Comparison of ENCODE assay signal across 11 cellular contexts in the genomic region with DNA sequence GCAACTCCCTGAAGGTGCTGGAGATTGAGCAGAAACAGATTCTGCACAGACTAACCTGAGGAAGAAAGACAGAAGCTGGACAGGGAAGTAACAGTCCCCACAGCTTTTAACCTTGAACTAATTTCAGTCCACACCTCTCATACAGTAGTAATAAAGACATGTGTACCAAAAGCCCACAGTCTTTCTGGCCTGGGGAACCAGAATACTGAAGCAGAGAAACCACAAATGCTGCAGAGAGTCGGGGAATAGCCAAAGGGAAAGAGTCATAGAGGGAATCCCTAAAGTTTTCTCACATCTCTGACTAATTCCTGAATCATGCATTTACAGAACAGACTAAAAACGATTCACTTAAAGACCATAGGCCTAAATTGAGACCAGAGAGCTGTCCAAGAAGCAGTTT.
A peak's percentile ranks its signal among the peaks of the same experiment; 100 is the strongest.
DNase-seq lines count a peak whose midpoint lies in the region; ATAC-seq and FAIRE-seq lines count a peak whose summit lies in the region.
"Had no signal": no experiment of that assay in that cellular context is flagged by ENCODE, and none has a peak within 500 bp of the region (broad histone marks: within the 10 kb centered on the region; RNA-seq: fewer than 3 reads in every experiment).

No MANE protein-coding gene starts in this region.

- H3K9ac ChIP-seq in neuronal stem cell (ENCODE audit: low read depth, low read length, poor library complexity) = no peak overlapping the region

- no peak overlapping the region for H3K27ac ChIP-seq in neuronal stem cell (replicated peaks; ENCODE audit: low read length)

- H4K91ac ChIP-seq in neuronal stem cell (ENCODE audit: low read depth, low read length, poor library complexity) = no peak overlapping the region

- H3K9me3 ChIP-seq in neuronal stem cell (replicated peaks in 1 of 2; ENCODE audit: control insufficient read depth in 2 of 2, insufficient read depth in 1 of 2, low read depth in 1 of 2, low read length in 2 of 2) = peaks cover 0 to 2% of the 10 kb centered on the region in 2 donors

- H2BK120ac ChIP-seq in neuronal stem cell (ENCODE audit: low read depth, low read length) = no peak overlapping the region

- no CpG with 5 or more reads among the region's 2 CpGs for WGBS in neuronal stem cell (ENCODE audit: extremely low coverage in 2 of 2, insufficient read length in 2 of 2, insufficient replicate concordance in 1 of 2), 2 donors

- peak overlapping the region; percentile 3 for H2AFZ ChIP-seq in neuronal stem cell (ENCODE audit: low read length)

- no peaks in the 10 kb centered on the region for H3K79me1 ChIP-seq in neuronal stem cell (ENCODE audit: low read depth, low read length)

- H2BK15ac ChIP-seq in neuronal stem cell (ENCODE audit: low read length) = no peak overlapping the region

- H3K18ac ChIP-seq in neuronal stem cell (ENCODE audit: low read length) = no peak overlapping the region

- H3K4me2 ChIP-seq in neuronal stem cell (ENCODE audit: insufficient read depth, low read length, poor library complexity, severe bottlenecking) = no peak overlapping the region

- no peaks in the 10 kb centered on the region for H3K4me1 ChIP-seq in neuronal stem cell (ENCODE audit: control insufficient read depth in 2 of 2, insufficient read depth in 1 of 2, low read depth in 1 of 2, low read length in 2 of 2)

- FAIRE-seq in frontal cortex (lab: Jason Lieb, UNC) = no peak

- H3K4ac ChIP-seq in neuronal stem cell (ENCODE audit: low read length) = no peak overlapping the region

- no peak overlapping the region for H2AK5ac ChIP-seq in neuronal stem cell (ENCODE audit: low read depth, low read length)

- H3K23ac ChIP-seq in neuronal stem cell (ENCODE audit: low read depth, low read length, poor library complexity) = no peak overlapping the region

- peak; percentile 66 for ATAC-seq in GM18861 (IDR thresholded peaks at IDR 0.05; ENCODE audit: unreplicated experiment)
- ATAC-seq in HG02938 (IDR thresholded peaks at IDR 0.05; ENCODE audit: unreplicated experiment) = peak; percentile 80
- ATAC-seq: naive thymus-derived CD8-positive, alpha-beta T cell had no signal

- H3K36me3 ChIP-seq in neuronal stem cell (replicated peaks in 1 of 2; ENCODE audit: control insufficient read depth in 2 of 2, insufficient read depth in 2 of 2, low read length in 2 of 2) = no peaks in the 10 kb centered on the region

- H3K27me3 ChIP-seq in neuronal stem cell (ENCODE audit: control insufficient read depth in 3 of 3, insufficient read depth in 3 of 3, low read depth in 1 of 3, low read length in 3 of 3) = no peaks in the 10 kb centered on the region

- H3K14ac ChIP-seq in neuronal stem cell (ENCODE audit: low read length) = no peak overlapping the region

- no peak overlapping the region for H3K4me3 ChIP-seq in neuronal stem cell (ENCODE audit: low read length in 2 of 2)

- no peak overlapping the region for H2BK5ac ChIP-seq in neuronal stem cell (ENCODE audit: low read length)

- H2BK12ac ChIP-seq in neuronal stem cell (ENCODE audit: low read length) = no peak overlapping the region

- H4K8ac ChIP-seq in neuronal stem cell (ENCODE audit: low read depth, low read length) = no peak overlapping the region

- peak; percentile 27 for DNase-seq in amniotic stem cell (lab: John Stamatoyannopoulos, UW)
- no peak for DNase-seq in neuronal stem cell (ENCODE audit: low spot score)
- DNase-seq in NCI-H774 (lab: John Stamatoyannopoulos, UW) = no peak
- DNase-seq in activated naive CD4-positive, alpha-beta T cell (lab: John Stamatoyannopoulos, UW) = no peak
- no peak for DNase-seq in NCI-H146 treated with DMSO at 0.1 percent for 48 hours (lab: John Stamatoyannopoulos, UW; ENCODE audit: unreplicated experiment)
- DNase-seq in frontal cortex (ENCODE audit: low spot score in 2 of 2) = no peak
- DNase-seq: activated T-cell treated with anti-CD3 and anti-CD28 coated beads, Interleukin-2, amount 50 U/mL, for 24 hours; naive thymus-derived CD8-positive, alpha-beta T cell; SIG-M5 had no signal
